ENCODE assay signal across 8 cellular contexts in genomic region chr4:2261110-2261852, GRCh38. TPM values are rescaled to one million over a fixed set of nuclear protein-coding genes. Genes with fewer than 3 reads are reported as not detected.
DNase-seq lines count a peak whose midpoint lies in the region; ATAC-seq and TF ChIP-seq lines count a peak whose summit lies in the region.

No MANE protein-coding gene starts in this region.

- peak overlapping the region; percentile 43 for H3K27ac Mint-ChIP-seq in T-helper 17 cell

- no peaks in the 10 kb centered on the region for H3K36me3 Mint-ChIP-seq in T-helper 17 cell (ENCODE audit: low read depth)

- no peaks in the 10 kb centered on the region for H3K9me3 ChIP-seq in T-helper 17 cell (ENCODE audit: control insufficient read depth, low read length, poor library complexity, severe bottlenecking)

- in situ Hi-C loops in T47D (cut with HindIII; ENCODE audit: low pct_unique_long_range_greater_than_20kb, low sequenced_read_pairs), result no loop called here

- peaks cover 5% of the 10 kb centered on the region for H3K4me1 Mint-ChIP-seq in T-helper 17 cell

- H3K4me3 Mint-ChIP-seq in T-helper 17 cell, result peak overlapping the region; percentile 71

- no peak for TF ChIP-seq CTCF in GM12865 (IDR thresholded peaks at IDR 0.05; ENCODE audit: insufficient read depth, low read depth, low read length, missing control alignments)

- ATAC-seq in HG03025 (IDR thresholded peaks at IDR 0.05; ENCODE audit: low FRiP score, unreplicated experiment), result peak; percentile 22
- peak; percentile 21 for ATAC-seq in T-helper 17 cell
- ATAC-seq in HG02642 (IDR thresholded peaks at IDR 0.05; ENCODE audit: poor library complexity, unreplicated experiment), result no peak

- no peaks in the 10 kb centered on the region for H3K27me3 Mint-ChIP-seq in T-helper 17 cell

- peak overlapping the region; percentile 66 for H3K4me3 ChIP-seq in GM12865 (ENCODE audit: low read depth, low read length)

- DNase-seq in GM12865 (ENCODE audit: low read depth), result peak; percentile 61
- DNase-seq in T-helper 17 cell, result peak; percentile 57 to 68 (median 58)
- DNase-seq in T47D (ENCODE audit: low read depth in 1 of 2, low spot score in 1 of 2), result peak; percentile 47 to 62
- DNase-seq in iris pigment epithelial cell (ENCODE audit: low read depth), result peak; percentile 51
- DNase-seq in stimulated activated CD4-positive, alpha-beta T cell treated with anti-CD3 and anti-CD28 coated beads, Interleukin-12 subunit alpha, Interleukin-12 subunit beta, amount 100 ng/mL, for 48 hours (ENCODE audit: low read depth in 2 of 3, low spot score in 1 of 3), result peak in 2 of 3 donors; percentile 34 to 50
- no peak for DNase-seq in NCI-H2171 treated with DMSO at 0.1 percent for 48 hours (lab: John Stamatoyannopoulos, UW)

RNA-seq across cellular contexts. Expression of gene MXD4, which starts 0.6 kb away (rescaled TPM):
- total RNA-seq in T-helper 17 cell, result 100 to 1,000 TPM in 1 of 2 donors, 10 to 100 TPM in 1; 81.4 to 100 TPM

RNA-seq across cellular contexts. Expression of gene HAUS3, which starts 19.4 kb away (rescaled TPM):
- 10 to 100 TPM; 78.5 to 94.5 TPM for total RNA-seq in T-helper 17 cell

RNA-seq across cellular contexts. Expression of gene POLN, which starts 19.4 kb away (rescaled TPM):
- total RNA-seq in T-helper 17 cell, result 1 to 10 TPM; 2.8 to 3.9 TPM
